In the genomic region with DNA sequence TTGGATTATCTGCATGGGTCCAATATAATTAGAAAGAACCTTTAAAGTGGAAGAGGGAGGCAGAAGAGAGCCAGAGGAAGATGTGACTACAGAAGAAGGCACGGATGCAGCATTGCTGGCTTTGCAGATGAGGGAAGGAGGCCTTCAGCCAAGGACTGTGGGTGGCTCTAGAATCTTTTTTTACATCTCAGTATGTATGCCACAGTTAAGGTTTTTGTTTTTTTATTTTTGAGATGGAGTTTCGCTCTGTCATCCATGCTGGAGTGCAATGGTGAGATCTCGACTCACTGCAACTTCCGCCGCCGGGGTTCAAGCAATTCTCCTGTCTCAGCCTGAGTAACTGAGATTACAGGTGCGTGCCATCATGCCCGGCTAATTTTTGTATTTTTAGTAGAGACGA, we compare ENCODE assay signal across 27 cellular contexts. TPM values are rescaled to one million over a fixed set of nuclear protein-coding genes. Genes with fewer than 3 reads are reported as not detected.
"Had no signal": no experiment of that assay in that cellular context is flagged by ENCODE, and none has a peak within 500 bp of the region (broad histone marks: within the 10 kb centered on the region; RNA-seq: fewer than 3 reads in every experiment).

No MANE protein-coding gene starts in this region.

- H3K4me3 Mint-ChIP-seq: dendritic cell treated with granulocyte-macrophage colony-stimulating factor and Interleukin-4, amounts not matched to agents 40 ng/mL and 50 ng/mL, for 4 days; effector memory CD8-positive, alpha-beta T cell; endodermal cell had no signal

- H3K27ac ChIP-seq: colonic mucosa, coronary artery, epithelial cell of prostate, esophagus muscularis mucosa, esophagus squamous epithelium, foreskin keratinocyte, gastrocnemius medialis, gastroesophageal sphincter, heart left ventricle, heart right ventricle had no signal

- H3K27me3 Mint-ChIP-seq: dendritic cell treated with granulocyte-macrophage colony-stimulating factor and Interleukin-4, amounts not matched to agents 40 ng/mL and 50 ng/mL, for 4 days; effector memory CD8-positive, alpha-beta T cell had no signal

- DNase-seq: colonic mucosa; cortex of kidney; dermis blood vessel endothelial cell; effector CD4-positive, alpha-beta T cell; effector CD8-positive, alpha-beta T cell; effector memory CD4-positive, alpha-beta T cell; effector memory CD8-positive, alpha-beta T cell; endodermal cell; erythroblast; esophagus squamous epithelium; foreskin fibroblast; foreskin keratinocyte; foreskin melanocyte; gastrocnemius medialis; glutamatergic neuron; head of caudate nucleus; heart left ventricle; heart right ventricle had no signal

- H3K9me3 Mint-ChIP-seq: dendritic cell treated with granulocyte-macrophage colony-stimulating factor and Interleukin-4, amounts not matched to agents 40 ng/mL and 50 ng/mL, for 4 days; effector memory CD8-positive, alpha-beta T cell; endodermal cell had no signal

- H3K4me1 Mint-ChIP-seq: endodermal cell had no signal

- H3K27ac Mint-ChIP-seq: dendritic cell treated with granulocyte-macrophage colony-stimulating factor and Interleukin-4, amounts not matched to agents 40 ng/mL and 50 ng/mL, for 4 days; effector memory CD8-positive, alpha-beta T cell; endodermal cell had no signal

RNA-seq across cellular contexts. Expression of a gene that starts 54.1 kb away (rescaled TPM):
- total RNA-seq: colonic mucosa, dermis microvascular lymphatic vessel endothelial cell, endothelial cell of umbilical vein, esophagus mucosa, fibroblast of villous mesenchyme, gastrocnemius medialis, gastroesophageal sphincter had no signal
